ENCODE assay signal across 26 cellular contexts in genomic region chr10:67221939-67222494, GRCh38.
"Had no signal": no experiment of that assay in that cellular context is flagged by ENCODE, and none has a peak within 500 bp of the region (broad histone marks: within the 10 kb centered on the region; RNA-seq: fewer than 3 reads in every experiment).

No MANE protein-coding gene starts in this region.

- H3K4me1 Mint-ChIP-seq: central memory CD8-positive, alpha-beta T cell; memory B cell; natural killer cell; neural crest cell; stimulated activated memory B cell treated with anti-CD40 and anti-IgM and Interleukin-4, amounts not matched to agents 10 μg/mL and 1 μg/mL and 100 μg/mL, for 72 hours had no signal

- ATAC-seq: left colon; natural killer cell; pancreas; stimulated activated memory B cell treated with anti-CD40 and anti-IgM and Interleukin-4, amounts not matched to agents 10 μg/mL and 1 μg/mL and 100 μg/mL, for 72 hours; stimulated activated naive CD8-positive, alpha-beta T cell treated with anti-CD3 and anti-CD28 coated beads, Interleukin-15, Interleukin-2, amounts not matched to agents 100 U/mL and 50 U/mL, for 24 hours had no signal

- H3K9me3 Mint-ChIP-seq: memory B cell had no signal

- H3K27ac Mint-ChIP-seq: dendritic cell treated with granulocyte-macrophage colony-stimulating factor and Interleukin-4, amounts not matched to agents 40 ng/mL and 50 ng/mL, for 4 days; memory B cell; natural killer cell; stimulated activated memory B cell treated with anti-CD40 and anti-IgM and Interleukin-4, amounts not matched to agents 10 μg/mL and 1 μg/mL and 100 μg/mL, for 72 hours; type B pancreatic cell had no signal

- H3K36me3 Mint-ChIP-seq: memory B cell; stimulated activated memory B cell treated with anti-CD40 and anti-IgM and Interleukin-4, amounts not matched to agents 10 μg/mL and 1 μg/mL and 100 μg/mL, for 72 hours had no signal

- H3K9me3 ChIP-seq: colonic mucosa, esophagus squamous epithelium, neutrophil, pancreas, sigmoid colon, testis, tibial artery had no signal

- H3K4me3 ChIP-seq: colonic mucosa, esophagus squamous epithelium, hepatocyte, lung, pancreas, sigmoid colon, skin epidermis, spleen, testis, tibial artery had no signal

- H3K36me3 ChIP-seq: colonic mucosa, esophagus squamous epithelium, neutrophil, pancreas, sigmoid colon, spleen, tibial artery had no signal

- H3K27me3 ChIP-seq: colonic mucosa, esophagus squamous epithelium, hepatocyte, neutrophil, pancreas, sigmoid colon, spleen, testis, tibial artery had no signal

- H3K4me3 Mint-ChIP-seq: central memory CD8-positive, alpha-beta T cell; dendritic cell treated with granulocyte-macrophage colony-stimulating factor and Interleukin-4, amounts not matched to agents 40 ng/mL and 50 ng/mL, for 4 days; memory B cell; natural killer cell; neural crest cell; stimulated activated memory B cell treated with anti-CD40 and anti-IgM and Interleukin-4, amounts not matched to agents 10 μg/mL and 1 μg/mL and 100 μg/mL, for 72 hours; type B pancreatic cell had no signal

- H3K4me1 ChIP-seq: colonic mucosa, esophagus squamous epithelium, pancreas, sigmoid colon, spleen, testis, tibial artery had no signal

- H3K27ac ChIP-seq: colonic mucosa, esophagus squamous epithelium, hepatocyte, neutrophil, pancreas, sigmoid colon, skin epidermis, spleen, testis, tibial artery had no signal

- DNase-seq: colonic mucosa; effector memory CD4-positive, alpha-beta T cell; erythroblast; esophagus squamous epithelium; foreskin melanocyte; kidney; left colon; natural killer cell; pancreas; sigmoid colon; spleen; stimulated activated CD4-positive, alpha-beta T cell treated with anti-CD3 and anti-CD28 coated beads, Interleukin-4, amount 100 ng/mL, for 4 hours; stimulated activated naive CD8-positive, alpha-beta T cell treated with anti-CD3 and anti-CD28 coated beads, Interleukin-15, Interleukin-2, amounts not matched to agents 100 U/mL and 50 U/mL, for 24 hours; substantia nigra; testis; tibial artery had no signal

- H3K27me3 Mint-ChIP-seq: central memory CD8-positive, alpha-beta T cell; dendritic cell treated with granulocyte-macrophage colony-stimulating factor and Interleukin-4, amounts not matched to agents 40 ng/mL and 50 ng/mL, for 4 days; stimulated activated memory B cell treated with anti-CD40 and anti-IgM and Interleukin-4, amounts not matched to agents 10 μg/mL and 1 μg/mL and 100 μg/mL, for 72 hours; type B pancreatic cell had no signal
